Comparison of ENCODE assay signal across 9 cellular contexts in genomic region chr6:37005061-37005810, GRCh38. TPM values are rescaled to one million over a fixed set of nuclear protein-coding genes. Genes with fewer than 3 reads are reported as not detected.
DNase-seq lines count a peak whose midpoint lies in the region; ATAC-seq and TF ChIP-seq lines count a peak whose summit lies in the region.
"Had no signal": no experiment of that assay in that cellular context is flagged by ENCODE, and none has a peak within 500 bp of the region (broad histone marks: within the 10 kb centered on the region; RNA-seq: fewer than 3 reads in every experiment).

A gene with protein sequence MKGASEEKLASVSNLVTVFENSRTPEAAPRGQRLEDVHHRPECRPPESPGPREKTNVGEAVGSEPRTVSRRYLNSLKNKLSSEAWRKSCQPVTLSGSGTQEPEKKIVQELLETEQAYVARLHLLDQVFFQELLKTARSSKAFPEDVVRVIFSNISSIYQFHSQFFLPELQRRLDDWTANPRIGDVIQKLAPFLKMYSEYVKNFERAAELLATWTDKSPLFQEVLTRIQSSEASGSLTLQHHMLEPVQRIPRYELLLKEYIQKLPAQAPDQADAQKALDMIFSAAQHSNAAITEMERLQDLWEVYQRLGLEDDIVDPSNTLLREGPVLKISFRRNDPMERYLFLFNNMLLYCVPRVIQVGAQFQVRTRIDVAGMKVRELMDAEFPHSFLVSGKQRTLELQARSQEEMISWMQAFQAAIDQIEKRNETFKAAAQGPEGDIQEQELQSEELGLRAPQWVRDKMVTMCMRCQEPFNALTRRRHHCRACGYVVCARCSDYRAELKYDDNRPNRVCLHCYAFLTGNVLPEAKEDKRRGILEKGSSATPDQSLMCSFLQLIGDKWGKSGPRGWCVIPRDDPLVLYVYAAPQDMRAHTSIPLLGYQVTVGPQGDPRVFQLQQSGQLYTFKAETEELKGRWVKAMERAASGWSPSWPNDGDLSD (plus strand): TSS chr6:37005655. CDS start chr6:37005818, 163 bp downstream.

- H3K9me3 ChIP-seq in CD4-positive, alpha-beta memory T cell (ENCODE audit: control insufficient read depth in 1 of 2, low read length in 2 of 2), result no peaks in the 10 kb centered on the region
- no peaks in the 10 kb centered on the region for H3K9me3 ChIP-seq in ascending aorta

- POLR2A ChIA-PET in CD4-positive, alpha-beta memory T cell (lab: Charles Lee; ENCODE audit: partially characterized antibody), result interaction anchor here (0.6 to 1.4 kb wide), 4 partner anchors 19 to 405 kb away, joined by 3 to 4 read pairs (median 3); partner anchors contain the start of genes C6orf89 and MTCH1

- H3K9me3 Mint-ChIP-seq in CD4-positive, alpha-beta memory T cell, result no peaks in the 10 kb centered on the region

- peak within 1 kb of the TSS; percentile 0 to 92 (median 85) for H3K27ac Mint-ChIP-seq in CD4-positive, alpha-beta memory T cell

- no peaks in the 10 kb centered on the region for H3K27me3 ChIP-seq in CD4-positive, alpha-beta memory T cell (ENCODE audit: insufficient read depth, low read length)
- no peaks in the 10 kb centered on the region for H3K27me3 ChIP-seq in ascending aorta

- ATAC-seq in HG03342 (IDR thresholded peaks at IDR 0.05; ENCODE audit: unreplicated experiment), result peak; percentile 65

- H3K4me3 ChIP-seq in CD4-positive, alpha-beta memory T cell (ENCODE audit: low read length in 2 of 2), result peak within 1 kb of the TSS in 1 of 2 donors; percentile 37
- peak within 1 kb of the TSS; percentile 6 to 50 for H3K4me3 ChIP-seq in ascending aorta

- H3K4me3 Mint-ChIP-seq in CD4-positive, alpha-beta memory T cell, result peak within 1 kb of the TSS; percentile 59 to 87 (median 82)

- no peaks in the 10 kb centered on the region for H3K27me3 Mint-ChIP-seq in CD4-positive, alpha-beta memory T cell

- no peak for DNase-seq in CD4-positive, alpha-beta memory T cell
- peak; percentile 97 for DNase-seq in GM19240 (ENCODE audit: insufficient read length, low spot score)
- no peak for DNase-seq in ascending aorta (ENCODE audit: low spot score in 2 of 2)
- DNase-seq in pons (ENCODE audit: low spot score), result peak; percentile 19
- no peak for DNase-seq in dermis blood vessel endothelial cell
- DNase-seq in GM03348 (ENCODE audit: low spot score), result no peak
- no peak for DNase-seq in stimulated activated naive CD4-positive, alpha-beta T cell treated with Interleukin-2 at 50 U/mL for 16 hours (lab: John Stamatoyannopoulos, UW)

- TF ChIP-seq CTCF in ascending aorta (IDR thresholded peaks at IDR 0.05), result no peak

- intact Hi-C loops in CD4-positive, alpha-beta memory T cell (cut with micrococcal nuclease), result no loop called here
- intact Hi-C loops in ascending aorta (cut with DNase I), result no loop called here

- no peaks in the 10 kb centered on the region for H3K36me3 ChIP-seq in CD4-positive, alpha-beta memory T cell (ENCODE audit: insufficient read depth, low read length)
- H3K36me3 ChIP-seq in ascending aorta, result no peaks in the 10 kb centered on the region

- peaks cover 9 to 25% (median 17%) of the 10 kb centered on the region in 4 donors for H3K4me1 Mint-ChIP-seq in CD4-positive, alpha-beta memory T cell

- H3K27ac ChIP-seq in CD4-positive, alpha-beta memory T cell (ENCODE audit: low read depth, low read length), result peak within 1 kb of the TSS; percentile 28
- no peak within 1 kb of the TSS for H3K27ac ChIP-seq in ascending aorta

- H3K4me1 ChIP-seq in CD4-positive, alpha-beta memory T cell (ENCODE audit: insufficient read depth, low read length), result peaks cover 17% of the 10 kb centered on the region
- H3K4me1 ChIP-seq in ascending aorta, result no peaks in the 10 kb centered on the region

- H3K36me3 Mint-ChIP-seq in CD4-positive, alpha-beta memory T cell, result no peaks in the 10 kb centered on the region

- CTCF ChIA-PET in CD4-positive, alpha-beta memory T cell (lab: Charles Lee; ENCODE audit: partially characterized antibody), result interaction anchor here (0.7 to 3.6 kb wide), 6 partner anchors 13 to 477 kb away, joined by 3 to 39 read pairs (median 4); partner anchors contain the start of genes MTCH1 and PI16

RNA-seq across cellular contexts. Expression of the gene that starts here (rescaled TPM):
- total RNA-seq in CD4-positive, alpha-beta memory T cell, result 1 to 10 TPM; 1.4 to 1.5 TPM
- under 1 TPM in 1 of 2 donors, not detected in 1; 0.11 TPM for polyA plus RNA-seq in CD4-positive, alpha-beta memory T cell
- total RNA-seq in ascending aorta (49.4 TPM), dermis blood vessel endothelial cell (not detected in 2 replicates)
- polyA plus RNA-seq: neural cell had no signal

Comparison
In these comparisons a context has a peak if more than half of its experiments do, and no peak if none do; other contexts are left out.
1. RNA of the gene that starts here (total RNA-seq): 49.4 TPM in ascending aorta (single experiment); 1.4 to 1.5 TPM in CD4-positive, alpha-beta memory T cell and not detected in dermis blood vessel endothelial cell; every median in the first group is over 10 times any median in the second.
2. DNase-seq: peak in GM19240 (single experiment) and pons (single experiment); none in CD4-positive, alpha-beta memory T cell (0 of 5), ascending aorta (0 of 2), dermis blood vessel endothelial cell (single experiment), GM03348 (single experiment) and stimulated activated naive CD4-positive, alpha-beta T cell treated with Interleukin-2 at 50 U/mL for 16 hours (single experiment).